Comparison of ENCODE assay signal across 8 cellular contexts in genomic region chr11:10308208-10308954, GRCh38. TPM values are rescaled to one million over a fixed set of nuclear protein-coding genes. Genes with fewer than 3 reads are reported as not detected.
A peak's percentile ranks its signal among the peaks of the same experiment; 100 is the strongest.
DNase-seq lines count a peak whose midpoint lies in the region; ATAC-seq, FAIRE-seq and TF ChIP-seq lines count a peak whose summit lies in the region.

No MANE protein-coding gene starts in this region.

- H3K4me3 ChIP-seq in SJSA1 (peak overlapping the region; percentile 28), esophagus muscularis mucosa (peak overlapping the region; percentile 64 to 85 (median 81)), psoas muscle (peak overlapping the region; percentile 84)

- DNase-seq in GM12891 (ENCODE audit: insufficient read length, low spot score) (no peak), SJSA1 (ENCODE audit: low read depth in 1 of 2, low spot score in 2 of 2) (no peak), esophagus muscularis mucosa (ENCODE audit: extremely low spot score) (no peak), psoas muscle (no peak), NCI-H526 treated with DMSO at 0.1 percent for 48 hours (lab: John Stamatoyannopoulos, UW) (no peak), middle frontal gyrus (ENCODE audit: extremely low spot score, low spot score) (no peak)
- DNase-seq in activated CD4-positive, CD25-positive, alpha-beta regulatory T cell treated with anti-CD3 and anti-CD28 coated beads, Interleukin-2, amount 50 U/mL, for 72 hours, result no peak

- peak; percentile 90 for FAIRE-seq in GM12891 (lab: Jason Lieb, UNC)

- ATAC-seq in psoas muscle (no peak), GM21381 (IDR thresholded peaks at IDR 0.05; ENCODE audit: unreplicated experiment) (no peak)

- peaks cover 51% of the 10 kb centered on the region for H3K4me1 ChIP-seq in SJSA1 (replicated peaks)
- H3K4me1 ChIP-seq in esophagus muscularis mucosa, result peaks cover 45 to 73% (median 61%) of the 10 kb centered on the region in 4 donors
- peaks cover 35% of the 10 kb centered on the region for H3K4me1 ChIP-seq in psoas muscle

- H3K27ac ChIP-seq in SJSA1 (peak overlapping the region; percentile 82), esophagus muscularis mucosa (replicated peaks in 1 of 4) (peak overlapping the region; percentile 91 to 95 (median 93)), psoas muscle (peak overlapping the region; percentile 86)

- 30% methylated on average over 16 of the region's 16 CpGs for WGBS in esophagus muscularis mucosa
- 25 to 29% (median 27%) methylated on average over 16 of the region's 16 CpGs for WGBS in psoas muscle, 3 donors

- H3K27me3 ChIP-seq in SJSA1 (replicated peaks) (no peaks in the 10 kb centered on the region), esophagus muscularis mucosa (peaks cover 0 to 5% (median 0%) of the 10 kb centered on the region in 4 donors), psoas muscle (ENCODE audit: insufficient read depth in 3 of 3, low read length in 2 of 3) (no peaks in the 10 kb centered on the region)

- intact Hi-C loops in esophagus muscularis mucosa (cut with DNase I), result loop anchor here (5.0 to 10.0 kb wide), 3 partner anchors 316 to 551 kb away; no protein-coding TSS in a partner anchor
- intact Hi-C loops in psoas muscle (cut with DNase I), result loop anchor here (5.0 to 10.0 kb wide), 5 partner anchors 101 to 551 kb away; no protein-coding TSS in a partner anchor

- TF ChIP-seq POLR2A in GM12891 (IDR thresholded peaks at IDR 0.05; ENCODE audit: low read depth, low read length) (no peak), esophagus muscularis mucosa (IDR thresholded peaks at IDR 0.05; ENCODE audit: low read depth) (no peak)

- no peaks in the 10 kb centered on the region for H3K9me3 ChIP-seq in SJSA1 (replicated peaks)
- no peaks in the 10 kb centered on the region for H3K9me3 ChIP-seq in esophagus muscularis mucosa
- H3K9me3 ChIP-seq in psoas muscle, result no peaks in the 10 kb centered on the region

- TF ChIP-seq CTCF in esophagus muscularis mucosa (IDR thresholded peaks at IDR 0.05) (no peak), psoas muscle (IDR thresholded peaks at IDR 0.05) (no peak)

- TF ChIP-seq EP300 in esophagus muscularis mucosa (IDR thresholded peaks at IDR 0.05), result no peak

- H3K36me3 ChIP-seq in SJSA1 (no peaks in the 10 kb centered on the region), esophagus muscularis mucosa (no peaks in the 10 kb centered on the region), psoas muscle (ENCODE audit: insufficient read depth in 1 of 2, low read depth in 1 of 2) (no peaks in the 10 kb centered on the region)

TF ChIP-seq in GM12891, 5 proteins besides CTCF, POLR2A, EP300 and RAD21:
- no peak for TF ChIP-seq POU2F2 (IDR thresholded peaks at IDR 0.05; ENCODE audit: low read depth, low read length)
- 0 out of 2 replicates have a peak, but pooled peaks have one; percentile 23 for TF ChIP-seq SPI1 (IDR thresholded peaks at IDR 0.05; ENCODE audit: low read depth, low read length)
- TF ChIP-seq TAF1 (IDR thresholded peaks at IDR 0.05; ENCODE audit: low read depth, low read length), result no peak
- TF ChIP-seq PAX5 (IDR thresholded peaks at IDR 0.05; ENCODE audit: insufficient read depth, low read length, severe bottlenecking), result peak; percentile 60
- no peak for TF ChIP-seq POLR2AphosphoS5 (IDR thresholded peaks at IDR 0.05; ENCODE audit: low read depth, low read length)

RNA-seq across cellular contexts. Expression of gene ADM, which starts 3.5 kb away (rescaled TPM):
- 2.0 TPM for polyA plus RNA-seq in GM12891 (2012; ENCODE audit: low read depth, missing spikeins)
- total RNA-seq in SJSA1 (2014; rRNA removed; shearing (Covaris generic)), result 6.2 and 9.2 TPM in 2 replicates
- 100 to 1,000 TPM in 2 of 4 donors, 10 to 100 TPM in 2; 57.3 to 152 (median 105) TPM for total RNA-seq in esophagus muscularis mucosa
- total RNA-seq in psoas muscle, result 10 to 100 TPM; 11.8 to 73.3 (median 27.8) TPM
- 10 to 100 TPM; 11.7 to 45.1 (median 23.1) TPM for polyA plus RNA-seq in psoas muscle

RNA-seq across cellular contexts. Expression of gene SBF2, which starts 14.4 kb away (rescaled TPM):
- 1.4 TPM for polyA plus RNA-seq in GM12891 (2012; ENCODE audit: low read depth, missing spikeins)
- 19.9 and 29.7 TPM in 2 replicates for total RNA-seq in SJSA1 (2014; rRNA removed; shearing (Covaris generic))
- 10 to 100 TPM; 44.6 to 59.4 (median 53.4) TPM for total RNA-seq in esophagus muscularis mucosa
- 10 to 100 TPM; 10.6 to 12.6 (median 12.2) TPM for total RNA-seq in psoas muscle
- polyA plus RNA-seq in psoas muscle, result 1 to 10 TPM; 3.3 to 6.8 (median 5.5) TPM

Comparison
In these comparisons a context has a peak if more than half of its experiments do, and no peak if none do; other contexts are left out.
1. H3K4me3 ChIP-seq: peak in every context shown above with its lines; median percentile 84 in psoas muscle; 81 in esophagus muscularis mucosa; 28 in SJSA1.